ENCODE assay signal across 1 cellular context in the genomic region with DNA sequence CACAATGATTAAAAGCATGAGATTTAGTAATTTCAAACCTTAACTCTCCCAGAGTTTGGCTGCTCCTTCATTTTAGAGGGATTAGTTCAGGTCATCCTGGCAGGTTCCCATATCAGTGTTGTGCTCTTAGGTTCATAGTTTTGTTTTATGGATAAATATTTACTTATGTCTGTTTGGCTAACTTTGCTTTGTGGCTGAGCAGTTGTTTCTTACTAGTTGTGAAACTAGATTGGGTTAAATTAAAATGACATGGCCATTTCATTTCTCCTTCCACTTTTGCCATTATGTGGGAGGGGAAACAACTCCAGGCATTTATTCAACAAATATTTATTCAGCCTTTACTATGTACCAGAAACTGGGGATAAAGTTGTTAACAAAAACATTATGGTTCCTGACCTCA.
TF ChIP-seq lines count a peak whose summit lies in the region.

No MANE protein-coding gene starts in this region.

TF ChIP-seq in endothelial cell of umbilical vein, 7 proteins besides CTCF, POLR2A, EP300 and RAD21 (continued from another document):
- no peak for TF ChIP-seq JUN (IDR thresholded peaks at IDR 0.05; ENCODE audit: borderline replicate concordance, insufficient read depth, insufficient read length, low read depth)
- no peak for TF ChIP-seq GATA2 (IDR thresholded peaks at IDR 0.05; ENCODE audit: insufficient read depth, insufficient read length, low read depth, low read length)
- no peak for TF ChIP-seq POLR2AphosphoS5 (IDR thresholded peaks at IDR 0.05; ENCODE audit: insufficient read depth, low read depth, low read length)
- no peak for TF ChIP-seq MYC (IDR thresholded peaks at IDR 0.05; ENCODE audit: low read depth, low read length)
- no peak for TF ChIP-seq EZH2 (IDR thresholded peaks at IDR 0.05; ENCODE audit: borderline replicate concordance, low read depth, low read length, severe bottlenecking)
- no peak for TF ChIP-seq FOS (IDR thresholded peaks at IDR 0.05; ENCODE audit: borderline replicate concordance, insufficient read depth, low read length)
